Comparison of ENCODE assay signal across 13 cellular contexts in genomic region chr22:48948575-48949170, GRCh38.
"Had no signal": no experiment of that assay in that cellular context is flagged by ENCODE, and none has a peak within 500 bp of the region (broad histone marks: within the 10 kb centered on the region; RNA-seq: fewer than 3 reads in every experiment).

No MANE protein-coding gene starts in this region.

- H3K4me1 ChIP-seq: tibial artery had no signal

- ATAC-seq: effector memory CD8-positive, alpha-beta T cell; naive thymus-derived CD8-positive, alpha-beta T cell had no signal

- H3K27ac Mint-ChIP-seq: effector memory CD8-positive, alpha-beta T cell; naive thymus-derived CD8-positive, alpha-beta T cell had no signal

- H3K36me3 ChIP-seq: tibial artery had no signal

- H3K4me3 Mint-ChIP-seq: effector memory CD8-positive, alpha-beta T cell; naive thymus-derived CD8-positive, alpha-beta T cell had no signal

- DNase-seq: activated CD4-positive, alpha-beta T cell treated with anti-CD3 and anti-CD28 coated beads, Interleukin-2, amount 50 U/mL, for 1 hour; activated CD4-positive, CD25-positive, alpha-beta regulatory T cell; activated naive CD4-positive, alpha-beta T cell treated with Interleukin-2 at 50 U/mL for 16 hours; caudate nucleus; cortex of kidney; effector memory CD8-positive, alpha-beta T cell; kidney glomerular epithelial cell; occipital lobe; SIG-M5; T-helper 2 cell had no signal

- H3K36me3 Mint-ChIP-seq: naive thymus-derived CD8-positive, alpha-beta T cell had no signal

- H3K9me3 ChIP-seq: tibial artery had no signal

- H3K9me3 Mint-ChIP-seq: effector memory CD8-positive, alpha-beta T cell; naive thymus-derived CD8-positive, alpha-beta T cell had no signal

- H3K4me3 ChIP-seq: skin epidermis, tibial artery had no signal

- H3K27ac ChIP-seq: skin epidermis, tibial artery had no signal
